In genomic region chr1:4461726-4462290, GRCh38 we compare ENCODE assay signal across 20 cellular contexts.
"Had no signal": no experiment of that assay in that cellular context is flagged by ENCODE, and none has a peak within 500 bp of the region (broad histone marks: within the 10 kb centered on the region; RNA-seq: fewer than 3 reads in every experiment).

No MANE protein-coding gene starts in this region.

- H3K27ac ChIP-seq: RWPE1 had no signal

- DNase-seq: KBM-7; MV-4-11; NCI-H1048; NCI-H1105; NCI-H1417; NCI-H1436 treated with DMSO at 0.1 percent for 48 hours; NCI-H1694; NCI-H187 treated with DMSO at 0.1 percent for 48 hours; NCI-H2029 treated with DMSO at 0.1 percent for 48 hours; NCI-H2171 treated with DMSO at 0.1 percent for 48 hours; NCI-H2227 treated with DMSO at 0.1 percent for 48 hours; NCI-H524; NCI-H526 treated with DMSO at 0.1 percent for 48 hours; NCI-H748 treated with DMSO at 0.1 percent for 48 hours; NK-92 treated with Interleukin-12 subunit alpha and Interleukin-12 subunit beta, amount 100 ng/mL, for 24 hours; PC-3; SHP77; SK-N-SH had no signal

- ATAC-seq: Panc1, PC-3 had no signal

- H3K9me3 ChIP-seq: SK-N-SH had no signal
